11 cellular contexts compared by ENCODE assay signal in genomic region chr7:157854066-157854891, GRCh38.
DNase-seq lines count a peak whose midpoint lies in the region; ATAC-seq and TF ChIP-seq lines count a peak whose summit lies in the region.
"Had no signal": no experiment of that assay in that cellular context is flagged by ENCODE, and none has a peak within 500 bp of the region (broad histone marks: within the 10 kb centered on the region; RNA-seq: fewer than 3 reads in every experiment).

No MANE protein-coding gene starts in this region.

- peaks cover 16% of the 10 kb centered on the region for H3K4me1 Mint-ChIP-seq in activated B cell treated with CpG ODN at 0.5 μM for 24 hours

- POLR2A ChIA-PET in activated B cell treated with CpG ODN at 0.5 μM for 24 hours (lab: Charles Lee) = no interaction called here

- ATAC-seq in activated B cell treated with CpG ODN at 0.5 μM for 24 hours (ENCODE audit: low read depth) (peak; percentile 28), sciatic nerve (peak; percentile 98), GM21526 (IDR thresholded peaks at IDR 0.05; ENCODE audit: low FRiP score, unreplicated experiment) (no peak)

- CTCF ChIA-PET in activated B cell treated with CpG ODN at 0.5 μM for 24 hours (lab: Charles Lee) = no interaction called here

- peak overlapping the region; percentile 15; the same call in 1 of the 2 replicates for H3K4me3 ChIP-seq in iPS-18c (ENCODE audit: insufficient read depth, low read depth, low read length)

- no peaks in the 10 kb centered on the region for H3K9me3 Mint-ChIP-seq in activated B cell treated with CpG ODN at 0.5 μM for 24 hours

- H3K36me3 Mint-ChIP-seq in activated B cell treated with CpG ODN at 0.5 μM for 24 hours (ENCODE audit: low read depth) = no peaks in the 10 kb centered on the region

- intact Hi-C loops in activated B cell treated with CpG ODN at 0.5 μM for 24 hours (cut with micrococcal nuclease) (no loop called here), sciatic nerve (cut with DNase I) (no loop called here)

- DNase-seq in Kasumi-1 (lab: John Stamatoyannopoulos, UW) = peak; percentile 90
- DNase-seq in activated B cell treated with CpG ODN at 0.5 μM for 24 hours = no peak
- peak; percentile 89 for DNase-seq in sciatic nerve (ENCODE audit: low spot score)
- no peak for DNase-seq in stimulated activated CD4-positive, alpha-beta T cell treated with anti-CD3 and anti-CD28 coated beads, Interleukin-2, amount 100 ng/mL, for 24 hours
- DNase-seq in AML-193 (lab: John Stamatoyannopoulos, UW) = no peak
- DNase-seq in DMS 273 treated with DMSO at 0.1 percent for 48 hours (lab: John Stamatoyannopoulos, UW) = no peak
- DNase-seq: brain microvascular endothelial cell, mammary epithelial cell, NCI-H526 had no signal

- H3K9me3 ChIP-seq in iPS-18c (ENCODE audit: control insufficient read depth, insufficient read depth, low read length) = peaks cover 57% of the 10 kb centered on the region

- H3K27ac Mint-ChIP-seq in activated B cell treated with CpG ODN at 0.5 μM for 24 hours = no peak overlapping the region

- no peak for TF ChIP-seq CTCF in activated B cell treated with CpG ODN at 0.5 μM for 24 hours (IDR thresholded peaks at IDR 0.05)

- peak overlapping the region; percentile 11 for H3K4me3 Mint-ChIP-seq in activated B cell treated with CpG ODN at 0.5 μM for 24 hours

- H3K27me3 Mint-ChIP-seq in activated B cell treated with CpG ODN at 0.5 μM for 24 hours = no peaks in the 10 kb centered on the region

Comparison
In these comparisons a context has a peak if more than half of its experiments do, and no peak if none do; other contexts are left out.
1. DNase-seq: peak in Kasumi-1 (2 of 2) and sciatic nerve (single experiment); none in activated B cell treated with CpG ODN at 0.5 μM for 24 hours (single experiment), stimulated activated CD4-positive, alpha-beta T cell treated with anti-CD3 and anti-CD28 coated beads, Interleukin-2, amount 100 ng/mL, for 24 hours (0 of 2), AML-193 (0 of 2) and DMS 273 treated with DMSO at 0.1 percent for 48 hours (single experiment).